Comparison of ENCODE assay signal across 1 cellular context in genomic region chr6:111928139-111928538, GRCh38.
A peak's percentile ranks its signal among the peaks of the same experiment; 100 is the strongest.
TF ChIP-seq lines count a peak whose summit lies in the region.

No MANE protein-coding gene starts in this region.

TF ChIP-seq in HEK293, 187 proteins besides CTCF, POLR2A, EP300 and RAD21 (continued from another document):
- peak; percentile 69; the same call in 1 of the 2 replicates for TF ChIP-seq PRDM6 (tag by site-specific recombination; IDR thresholded peaks at IDR 0.05)
